ENCODE assay signal across 8 cellular contexts in the genomic region with DNA sequence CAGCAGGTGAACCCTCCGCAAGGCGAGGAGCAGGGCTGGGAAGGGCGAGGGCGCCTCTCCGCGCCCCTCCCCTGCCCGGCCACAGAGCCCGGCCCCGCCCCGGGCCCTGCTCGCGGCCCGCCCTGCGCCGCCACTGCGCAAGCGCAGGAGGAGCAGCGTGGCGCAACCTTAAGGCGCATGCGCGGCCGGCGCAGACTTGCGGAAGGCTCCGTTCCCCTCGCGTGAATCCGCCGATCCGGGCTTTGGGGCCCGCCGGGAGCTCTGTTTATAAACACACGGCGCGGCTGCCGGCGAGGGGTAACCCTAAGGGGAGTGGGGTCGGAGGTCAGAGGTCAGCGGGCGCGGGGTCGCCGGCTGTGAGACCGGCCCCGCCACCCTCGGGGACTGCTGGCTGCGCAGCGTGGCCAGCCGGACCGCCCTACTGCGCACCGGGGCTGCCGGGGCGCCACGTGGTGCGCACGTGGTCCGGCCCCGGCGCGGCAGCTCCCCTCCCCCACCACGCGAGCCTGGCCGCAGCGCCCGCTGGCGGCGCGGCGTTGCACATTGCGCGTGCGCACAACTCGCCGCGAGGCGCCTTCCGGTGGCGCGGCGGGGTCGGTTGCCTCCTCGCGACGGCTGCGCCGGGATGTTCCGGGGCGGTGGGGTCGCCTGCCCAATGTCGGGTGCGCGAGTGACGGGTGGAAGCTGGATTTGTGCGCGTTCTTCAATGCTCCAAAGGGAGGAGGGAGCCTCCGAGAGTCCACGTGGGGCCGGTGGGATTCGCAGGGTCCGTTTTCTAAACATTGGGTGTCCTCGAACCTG. TPM values are rescaled to one million over a fixed set of nuclear protein-coding genes. Genes with fewer than 3 reads are reported as not detected.
DNase-seq lines count a peak whose midpoint lies in the region; ATAC-seq and TF ChIP-seq lines count a peak whose summit lies in the region.

No MANE protein-coding gene starts in this region.

- H4K12ac ChIP-seq in trophoblast cell (ENCODE audit: low read depth, low read length) = peak overlapping the region; percentile 87

- BruUV-seq in HCT116 (replicated peaks; lab: Mats Ljungman, UMichigan) = no TSS peak

- H3K4me1 ChIP-seq in HCT116 (ENCODE audit: control insufficient read depth in 1 of 2, insufficient read depth in 2 of 2, low read length in 2 of 2) (peaks cover 5 to 24% of the 10 kb centered on the region in 2 experiments; a peak in 3 of 4 replicates), MM.1S (ENCODE audit: low read length) (peaks cover 11% of the 10 kb centered on the region), trophoblast cell (ENCODE audit: control insufficient read depth in 1 of 2, insufficient read depth in 2 of 2, low read length in 2 of 2) (peaks cover 2% of the 10 kb centered on the region in 2 experiments), transverse colon (peaks cover 0 to 12% (median 6%) of the 10 kb centered on the region in 4 donors)

- TF ChIP-seq CTCF in HCT116 (IDR thresholded peaks at IDR 0.05 in 2 of 3, conservative IDR thresholded peaks at IDR 0.05 in 1 of 3; ENCODE audit: borderline replicate concordance in 1 of 3, insufficient read depth in 1 of 3, low read depth in 2 of 3, low read length in 2 of 3) = peak in 2 of 3 experiments; percentile 30 to 34; a peak in 3 of 6 replicates
- TF ChIP-seq CTCF in MM.1S (IDR thresholded peaks at IDR 0.05; ENCODE audit: low read length) = peak; percentile 26
- peak in 2 of 5 experiments; percentile 22 to 49 for TF ChIP-seq CTCF in transverse colon (IDR thresholded peaks at IDR 0.05)

- H3K27me3 Mint-ChIP-seq in activated naive CD4-positive, alpha-beta T cell treated with anti-CD3 and anti-CD28 coated beads, Interleukin-2, amount 50 U/mL, for 24 hours = no peaks in the 10 kb centered on the region

- peak overlapping the region; percentile 97 for H3K27ac Mint-ChIP-seq in activated naive CD4-positive, alpha-beta T cell treated with anti-CD3 and anti-CD28 coated beads, Interleukin-2, amount 50 U/mL, for 24 hours

- no peak overlapping the region for H2BK12ac ChIP-seq in trophoblast cell (ENCODE audit: low read length)

- H3K9me2 ChIP-seq in HCT116 (ENCODE audit: insufficient read depth) (no peaks in the 10 kb centered on the region), MM.1S (replicated peaks; ENCODE audit: insufficient read depth, low read length) (no peaks in the 10 kb centered on the region)

- peak overlapping the region; percentile 64 for H2BK5ac ChIP-seq in trophoblast cell (ENCODE audit: low read depth, low read length, poor library complexity)

- intact Hi-C loops in HCT116 (cut with micrococcal nuclease) = loop anchor here (1.0 to 2.0 kb wide), 2 partner anchors 39 to 103 kb away; no protein-coding TSS in a partner anchor
- intact Hi-C loops in head of caudate nucleus (cut with DNase I) = loop anchor here (2.0 to 5.0 kb wide), 2 partner anchors 41 to 110 kb away; a partner anchor contains a TSS
- intact Hi-C loops in transverse colon (cut with DNase I; ENCODE audit: low total_unique reads) = loop anchor here (2.0 to 5.0 kb wide), 2 partner anchors 41 to 110 kb away; a partner anchor contains a TSS

- CTCF ChIA-PET in HCT116 (lab: Charles Lee) = interaction anchor here (2.6 kb wide), 1 partner anchor 10 kb away, joined by 16 read pairs; no protein-coding TSS in a partner anchor

- no peaks in the 10 kb centered on the region; a peak in 1 of 4 replicates for H3K9me3 ChIP-seq in HCT116 (ENCODE audit: control insufficient read depth in 1 of 2, insufficient read depth in 1 of 2, low read depth in 1 of 2, low read length in 2 of 2)
- no peaks in the 10 kb centered on the region for H3K9me3 ChIP-seq in MM.1S (replicated peaks; ENCODE audit: insufficient read depth, low read length)
- H3K9me3 ChIP-seq in trophoblast cell (ENCODE audit: insufficient read depth, low read depth, low read length) = peaks cover 10% of the 10 kb centered on the region
- H3K9me3 ChIP-seq in transverse colon = no peaks in the 10 kb centered on the region

- H3F3A ChIP-seq in MM.1S (ENCODE audit: insufficient read depth, low read length) = peaks cover 4% of the 10 kb centered on the region; the same call in 1 of the 2 replicates

- peak overlapping the region; percentile 60 for H3K14ac ChIP-seq in trophoblast cell (ENCODE audit: low read length)

- H3K18ac ChIP-seq in trophoblast cell (ENCODE audit: low read length) = peak overlapping the region; percentile 80

- H2AFZ ChIP-seq in HCT116 (ENCODE audit: low read depth, low read length, poor library complexity, severe bottlenecking) = no peak overlapping the region
- peak overlapping the region; percentile 97 for H2AFZ ChIP-seq in MM.1S (ENCODE audit: low read length)
- peak overlapping the region; percentile 82 for H2AFZ ChIP-seq in trophoblast cell (ENCODE audit: insufficient read depth, low read length, poor library complexity)

- no peak for TF ChIP-seq EP300 in transverse colon (IDR thresholded peaks at IDR 0.05; ENCODE audit: low read depth)

- H3K4ac ChIP-seq in trophoblast cell (ENCODE audit: low read depth, low read length) = no peak overlapping the region

- H3K36me3 ChIP-seq in HCT116 (ENCODE audit: control insufficient read depth in 1 of 2, insufficient read depth in 2 of 2, low read length in 2 of 2) (no peaks in the 10 kb centered on the region), MM.1S (replicated peaks; ENCODE audit: insufficient read depth, low read length) (no peaks in the 10 kb centered on the region), trophoblast cell (ENCODE audit: control insufficient read depth in 1 of 2, insufficient read depth in 2 of 2, low read length in 2 of 2) (no peaks in the 10 kb centered on the region), transverse colon (no peaks in the 10 kb centered on the region)

- TF ChIP-seq POLR2A in HCT116 (IDR thresholded peaks at IDR 0.05; ENCODE audit: borderline replicate concordance, extremely low read depth, insufficient read depth, insufficient read length) = peak; percentile 74
- peak; percentile 81 for TF ChIP-seq POLR2A in transverse colon (IDR thresholded peaks at IDR 0.05)

- peak overlapping the region; percentile 77; the same call in 1 of the 2 replicates for H3K4me3 ChIP-seq in GM08714 (ENCODE audit: low read length)
- peak overlapping the region; percentile 63 to 65 for H3K4me3 ChIP-seq in HCT116 (replicated peaks in 1 of 2; ENCODE audit: low read depth in 1 of 2, low read length in 2 of 2)
- peak overlapping the region; percentile 67 for H3K4me3 ChIP-seq in MM.1S (ENCODE audit: low read length)
- peak overlapping the region; percentile 75 for H3K4me3 ChIP-seq in trophoblast cell (ENCODE audit: low read depth, low read length)
- H3K4me3 ChIP-seq in transverse colon = peak overlapping the region; percentile 44 to 77 (median 58)

- no peak overlapping the region for H3K23ac ChIP-seq in trophoblast cell (ENCODE audit: low read length)

- peak; percentile 93 for ATAC-seq in HCT116

- H3K4me1 Mint-ChIP-seq in activated naive CD4-positive, alpha-beta T cell treated with anti-CD3 and anti-CD28 coated beads, Interleukin-2, amount 50 U/mL, for 24 hours = peaks cover 8% of the 10 kb centered on the region

- no CpG with 5 or more reads among the region's 103 CpGs for WGBS in trophoblast cell (ENCODE audit: extremely low coverage, insufficient coverage, insufficient read length)
- 0% methylated on average over 32 of the region's 103 CpGs; no CpG with 5 or more reads in 1 of the 2 donors for WGBS in transverse colon (ENCODE audit: low coverage in 1 of 2), 2 donors

- peak overlapping the region; percentile 88 for H4K91ac ChIP-seq in trophoblast cell (ENCODE audit: low read depth, low read length)

- H3K79me1 ChIP-seq in trophoblast cell (ENCODE audit: low read length) = peaks cover 3% of the 10 kb centered on the region

- H4K20me1 ChIP-seq in HCT116 (ENCODE audit: insufficient read depth) = no peaks in the 10 kb centered on the region
- H4K20me1 ChIP-seq in MM.1S (ENCODE audit: insufficient read depth, low read length) = no peaks in the 10 kb centered on the region

- no peaks in the 10 kb centered on the region for H3K36me3 Mint-ChIP-seq in activated naive CD4-positive, alpha-beta T cell treated with anti-CD3 and anti-CD28 coated beads, Interleukin-2, amount 50 U/mL, for 24 hours

- peak overlapping the region; percentile 63 for H2BK120ac ChIP-seq in trophoblast cell (ENCODE audit: insufficient read depth, low read length, poor library complexity)

- H3K4me3 Mint-ChIP-seq in activated naive CD4-positive, alpha-beta T cell treated with anti-CD3 and anti-CD28 coated beads, Interleukin-2, amount 50 U/mL, for 24 hours = peak overlapping the region; percentile 94

- H3K4me2 ChIP-seq in HCT116 (ENCODE audit: low read length) (peak overlapping the region; percentile 98), MM.1S (ENCODE audit: low read depth, low read length) (peak overlapping the region; percentile 97), trophoblast cell (ENCODE audit: low read length) (peak overlapping the region; percentile 67)

- TF ChIP-seq RAD21 in HCT116 (IDR thresholded peaks at IDR 0.05; ENCODE audit: low read depth) = no peak; the same call in 1 of the 2 replicates

- H4K8ac ChIP-seq in trophoblast cell (ENCODE audit: low read depth, low read length) = peak overlapping the region; percentile 99

- RAD21 ChIA-PET in HCT116 (lab: Charles Lee; ENCODE audit: low non-redundant PET in 1 of 2, low total read pairs in 2 of 2, uncharacterized antibody in 2 of 2, unreplicated experiment in 2 of 2) = interaction anchor here (0.9 to 1.6 kb wide), 2 partner anchors 40 kb away, joined by 3 read pairs; no protein-coding TSS in a partner anchor

- no peaks in the 10 kb centered on the region for H3K27me3 ChIP-seq in HCT116 (ENCODE audit: insufficient read depth, low read length)
- H3K27me3 ChIP-seq in MM.1S (replicated peaks; ENCODE audit: insufficient read depth, low read length) = no peaks in the 10 kb centered on the region; the same call in 1 of the 2 replicates
- H3K27me3 ChIP-seq in trophoblast cell (ENCODE audit: insufficient read depth, low read length) = no peaks in the 10 kb centered on the region
- H3K27me3 ChIP-seq in transverse colon = no peaks in the 10 kb centered on the region

- POLR2A ChIA-PET in HCT116 (lab: Charles Lee) = interaction anchor here (1.0 to 1.6 kb wide), 4 partner anchors 10 to 42 kb away, joined by 3 to 10 read pairs (median 8); a partner anchor contains a TSS

- H3K79me2 ChIP-seq in HCT116 (ENCODE audit: insufficient read depth, low read length) = no peaks in the 10 kb centered on the region
- no peaks in the 10 kb centered on the region for H3K79me2 ChIP-seq in MM.1S (ENCODE audit: low read length)
- H3K79me2 ChIP-seq in trophoblast cell (ENCODE audit: control insufficient read depth, insufficient read depth, low read length, poor library complexity) = no peaks in the 10 kb centered on the region

- H3K27ac ChIP-seq in HCT116 (ENCODE audit: low read depth, low read length) (peak overlapping the region; percentile 90), MM.1S (ENCODE audit: low read length) (peak overlapping the region; percentile 68), trophoblast cell (ENCODE audit: low read depth, low read length) (peak overlapping the region; percentile 37), transverse colon (peak overlapping the region; percentile 87 to 93 (median 90))

- H2AK5ac ChIP-seq in trophoblast cell (ENCODE audit: low read length) = no peak overlapping the region

- H3K9ac ChIP-seq in HCT116 (ENCODE audit: low read length) = peak overlapping the region; percentile 85
- peak overlapping the region; percentile 70 for H3K9ac ChIP-seq in MM.1S (ENCODE audit: low read length)
- no peak overlapping the region for H3K9ac ChIP-seq in trophoblast cell (ENCODE audit: low read length)

- in situ Hi-C loops in transverse colon (cut with MboI; ENCODE audit: low pct_ligation_motif_present in 1 of 4, low pct_unique_long_range_greater_than_20kb in 1 of 4, low sequenced_read_pairs in 3 of 4) = loop anchor here in 1 of 4 donors (10.0 kb wide), 1 partner anchor 113 kb away; no protein-coding TSS in a partner anchor

- DNase-seq in HCT116 (ENCODE audit: low read depth, low spot score) (peak; percentile 83), MM.1S (peak; percentile 97), SK-N-DZ (ENCODE audit: low spot score) (peak; percentile 94), head of caudate nucleus (peak; percentile 60 to 94 (median 86)), trophoblast cell (peak; percentile 94 to 99), transverse colon (peak; percentile 97)

- H3K9me3 Mint-ChIP-seq in activated naive CD4-positive, alpha-beta T cell treated with anti-CD3 and anti-CD28 coated beads, Interleukin-2, amount 50 U/mL, for 24 hours = no peaks in the 10 kb centered on the region

RNA-seq across cellular contexts. Expression of a gene that starts 40.2 kb away (rescaled TPM):
- 60.5 TPM for total RNA-seq in HCT116 (2021; ENCODE audit: unreplicated experiment)
- 13.8 and 17.7 TPM in 2 replicates for polyA plus RNA-seq in HCT116 (2012)
- 10.5 and 11.9 TPM in 2 replicates for polyA plus RNA-seq in SK-N-DZ (2014; cell fraction: cytosol; rRNA removed)
- polyA plus RNA-seq in SK-N-DZ (2014; cell fraction: nucleus; rRNA removed) = 11.5 and 14.7 TPM in 2 replicates
- polyA plus RNA-seq in trophoblast cell (2013) = 6.5 and 6.6 TPM in 2 replicates
- 10 to 100 TPM; 28.0 to 59.9 (median 34.2) TPM for total RNA-seq in transverse colon

Comparison
In these comparisons a context has a peak if more than half of its experiments do, and no peak if none do; other contexts are left out.
1. Peak in every context shown above with its lines: DNase-seq, ATAC-seq, H3K4me3 ChIP-seq and H3K27ac ChIP-seq.
2. H3K27ac ChIP-seq: peak in every context shown above with its lines; median percentile 90 in transverse colon; 90 in HCT116; 68 in MM.1S; 37 in trophoblast cell.